Comparison of ENCODE assay signal across 12 cellular contexts in the genomic region with DNA sequence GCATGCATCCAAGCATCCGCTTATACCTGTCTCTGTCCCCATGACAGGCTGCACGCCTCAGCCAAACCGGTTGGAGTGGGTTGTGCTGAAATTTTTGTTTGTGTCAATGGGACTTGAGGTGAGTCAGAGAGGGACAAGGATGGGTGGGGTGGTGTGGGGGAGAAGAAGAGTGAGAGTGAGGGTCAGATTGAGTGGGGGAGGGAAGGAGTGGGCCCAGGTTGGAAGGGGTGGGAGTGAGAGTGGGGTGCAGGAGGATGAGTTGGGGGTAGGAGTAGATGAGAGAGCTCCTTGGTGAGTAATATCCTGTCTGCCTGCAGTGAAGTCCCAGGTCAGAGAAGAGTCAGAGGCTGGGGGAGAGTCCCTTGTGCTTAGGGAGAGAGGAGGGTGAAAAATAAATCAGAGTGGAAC. TPM values are rescaled to one million over a fixed set of nuclear protein-coding genes. Genes with fewer than 3 reads are reported as not detected.
A peak's percentile ranks its signal among the peaks of the same experiment; 100 is the strongest.
DNase-seq lines count a peak whose midpoint lies in the region; ATAC-seq, FAIRE-seq and TF ChIP-seq lines count a peak whose summit lies in the region.
"Had no signal": no experiment of that assay in that cellular context is flagged by ENCODE, and none has a peak within 500 bp of the region (broad histone marks: within the 10 kb centered on the region; RNA-seq: fewer than 3 reads in every experiment).

No MANE protein-coding gene starts in this region.

- H3K27ac Mint-ChIP-seq in activated naive CD4-positive, alpha-beta T cell treated with anti-CD3 and anti-CD28 coated beads, Interleukin-2, amount 50 U/mL, for 72 hours = no peak overlapping the region
- no peak overlapping the region for H3K27ac Mint-ChIP-seq in neural progenitor cell

- H3K27me3 Mint-ChIP-seq in neural progenitor cell (ENCODE audit: insufficient read depth, low read depth) = peaks cover 9% of the 10 kb centered on the region

- intact Hi-C loops in prostate gland (cut with DNase I) = no loop called here

- H3K36me3 ChIP-seq in smooth muscle cell (ENCODE audit: low read depth) (no peaks in the 10 kb centered on the region), prostate gland (no peaks in the 10 kb centered on the region), neural progenitor cell (no peaks in the 10 kb centered on the region)

- no peak overlapping the region for H3K4me3 Mint-ChIP-seq in neural progenitor cell

- H3K27ac ChIP-seq in smooth muscle cell (ENCODE audit: low read depth) (peak overlapping the region; percentile 71), prostate gland (no peak overlapping the region), neural progenitor cell (no peak overlapping the region)

- H3F3A ChIP-seq in smooth muscle cell (ENCODE audit: low read depth) (peaks cover 9% of the 10 kb centered on the region), neural progenitor cell (ENCODE audit: low read depth) (no peaks in the 10 kb centered on the region)

- H3K9me3 Mint-ChIP-seq in activated naive CD4-positive, alpha-beta T cell treated with anti-CD3 and anti-CD28 coated beads, Interleukin-2, amount 50 U/mL, for 72 hours = no peaks in the 10 kb centered on the region
- no peaks in the 10 kb centered on the region for H3K9me3 Mint-ChIP-seq in neural progenitor cell

- H3K9ac ChIP-seq in smooth muscle cell (ENCODE audit: low read depth) (no peak overlapping the region), neural progenitor cell (no peak overlapping the region)

- H4K20me1 ChIP-seq in smooth muscle cell (ENCODE audit: low read depth) (no peaks in the 10 kb centered on the region), neural progenitor cell (ENCODE audit: low read depth) (no peaks in the 10 kb centered on the region)

- TF ChIP-seq CTCF in smooth muscle cell (IDR thresholded peaks at IDR 0.05; ENCODE audit: borderline replicate concordance, insufficient read depth, poor library complexity, severe bottlenecking) (no peak), prostate gland (IDR thresholded peaks at IDR 0.05) (no peak), neural progenitor cell (IDR thresholded peaks at IDR 0.05) (no peak)

- ATAC-seq in GM18868 (IDR thresholded peaks at IDR 0.05; ENCODE audit: unreplicated experiment) = peak; percentile 50
- peak; percentile 91 to 99 for ATAC-seq in activated naive CD4-positive, alpha-beta T cell treated with anti-CD3 and anti-CD28 coated beads, Interleukin-2, amount 50 U/mL, for 72 hours
- ATAC-seq in GM21619 (IDR thresholded peaks at IDR 0.05; ENCODE audit: unreplicated experiment) = no peak
- ATAC-seq in HG02571 (IDR thresholded peaks at IDR 0.05; ENCODE audit: unreplicated experiment) = no peak

- H3K79me2 ChIP-seq in smooth muscle cell (ENCODE audit: low read depth) = no peaks in the 10 kb centered on the region
- H3K79me2 ChIP-seq in neural progenitor cell (ENCODE audit: low read depth) = no peaks in the 10 kb centered on the region

- peak overlapping the region; percentile 28 for H3K4me2 ChIP-seq in smooth muscle cell
- H3K4me2 ChIP-seq in neural progenitor cell = no peak overlapping the region

- H3K4me3 ChIP-seq in smooth muscle cell (no peak overlapping the region), prostate gland (no peak overlapping the region), neural progenitor cell (no peak overlapping the region)

- H2AFZ ChIP-seq in smooth muscle cell (ENCODE audit: low read depth) (no peak overlapping the region), neural progenitor cell (replicated peaks) (no peak overlapping the region)

- H3K4me1 ChIP-seq in smooth muscle cell (ENCODE audit: low read depth) = peaks cover 7% of the 10 kb centered on the region
- no peaks in the 10 kb centered on the region for H3K4me1 ChIP-seq in prostate gland (replicated peaks)
- no peaks in the 10 kb centered on the region for H3K4me1 ChIP-seq in neural progenitor cell

- H3K9me3 ChIP-seq in smooth muscle cell (replicated peaks; ENCODE audit: low read depth) (no peaks in the 10 kb centered on the region), prostate gland (no peaks in the 10 kb centered on the region), neural progenitor cell (ENCODE audit: low read depth) (no peaks in the 10 kb centered on the region)

- no peak for FAIRE-seq in RCC 7860 (lab: Jason Lieb, UNC)

- H3K36me3 Mint-ChIP-seq in activated naive CD4-positive, alpha-beta T cell treated with anti-CD3 and anti-CD28 coated beads, Interleukin-2, amount 50 U/mL, for 72 hours = no peaks in the 10 kb centered on the region
- H3K36me3 Mint-ChIP-seq in neural progenitor cell = no peaks in the 10 kb centered on the region

- H3K27me3 ChIP-seq in smooth muscle cell (ENCODE audit: low read depth) = no peaks in the 10 kb centered on the region
- H3K27me3 ChIP-seq in prostate gland (replicated peaks; ENCODE audit: insufficient read depth) = no peaks in the 10 kb centered on the region
- H3K27me3 ChIP-seq in neural progenitor cell = no peaks in the 10 kb centered on the region

- TF ChIP-seq POLR2A in prostate gland (IDR thresholded peaks at IDR 0.05) = no peak

- peak; percentile 57 for DNase-seq in RCC 7860 (ENCODE audit: low spot score)
- DNase-seq in activated naive CD4-positive, alpha-beta T cell treated with anti-CD3 and anti-CD28 coated beads, Interleukin-2, amount 50 U/mL, for 72 hours (ENCODE audit: low spot score in 2 of 2) = peak; percentile 35 to 63
- no peak for DNase-seq in smooth muscle cell (lab: John Stamatoyannopoulos, UW; ENCODE audit: unreplicated experiment)
- no peak for DNase-seq in prostate gland (ENCODE audit: low spot score)
- DNase-seq in neural progenitor cell (ENCODE audit: low spot score) = no peak
- DNase-seq: DMS79, kidney glomerular epithelial cell, MV-4-11, SHP77 treated with DMSO at 0.1 percent for 48 hours had no signal

- H3K4me1 Mint-ChIP-seq in neural progenitor cell = peaks cover 6% of the 10 kb centered on the region

- WGBS in smooth muscle cell (ENCODE audit: low lambda C conversion rate) = 44% methylated on average over 3 of the region's 3 CpGs
- WGBS in prostate gland = 54% methylated on average over 3 of the region's 3 CpGs

RNA-seq across cellular contexts. Expression of a gene that starts 3.3 kb away (rescaled TPM):
- under 1 TPM in 1 of 2 donors, not detected in 1; 0.16 TPM for total RNA-seq in activated naive CD4-positive, alpha-beta T cell treated with anti-CD3 and anti-CD28 coated beads, Interleukin-2, amount 50 U/mL, for 72 hours
- total RNA-seq in smooth muscle cell (18.2 and 27.6 TPM in 2 replicates), prostate gland (10 to 100 TPM in 1 of 2 donors, 1 to 10 TPM in 1; 9.6 to 18.6 TPM), neural progenitor cell (ENCODE audit: low replicate concordance) (0.06 TPM in 1 of 2 replicates, not detected in the other)
- 12.7 and 32.8 TPM in 2 replicates for polyA plus RNA-seq in smooth muscle cell

RNA-seq across cellular contexts. Expression of a gene that starts 5.5 kb away (rescaled TPM):
- total RNA-seq in activated naive CD4-positive, alpha-beta T cell treated with anti-CD3 and anti-CD28 coated beads, Interleukin-2, amount 50 U/mL, for 72 hours = 1 to 10 TPM in 1 of 2 donors, not detected in 1; 2.2 TPM
- 2.2 and 10.0 TPM in 2 replicates for total RNA-seq in smooth muscle cell
- 3.3 and 4.6 TPM in 2 replicates for polyA plus RNA-seq in smooth muscle cell
- 10 to 100 TPM; 24.8 to 33.3 TPM for total RNA-seq in prostate gland
- 12.6 and 22.6 TPM in 2 replicates for total RNA-seq in neural progenitor cell (ENCODE audit: low replicate concordance)

RNA-seq across cellular contexts. Expression of a gene that starts 22.9 kb away (rescaled TPM):
- 100 to 1,000 TPM; 116 to 180 TPM for total RNA-seq in activated naive CD4-positive, alpha-beta T cell treated with anti-CD3 and anti-CD28 coated beads, Interleukin-2, amount 50 U/mL, for 72 hours
- 0.90 and 1.2 TPM in 2 replicates for total RNA-seq in smooth muscle cell
- polyA plus RNA-seq in smooth muscle cell = 0.13 and 1.1 TPM in 2 replicates
- total RNA-seq in prostate gland = 1 to 10 TPM; 3.2 to 5.3 TPM
- total RNA-seq in neural progenitor cell (ENCODE audit: low replicate concordance) = 0.06 TPM in 1 of 2 replicates, not detected in the other

RNA-seq across cellular contexts. Expression of a gene that starts 25.2 kb away (rescaled TPM):
- 100 to 1,000 TPM in 1 of 2 donors, 10 to 100 TPM in 1; 95.3 to 156 TPM for total RNA-seq in activated naive CD4-positive, alpha-beta T cell treated with anti-CD3 and anti-CD28 coated beads, Interleukin-2, amount 50 U/mL, for 72 hours
- total RNA-seq in smooth muscle cell = 49.0 and 82.0 TPM in 2 replicates
- 139 and 150 TPM in 2 replicates for polyA plus RNA-seq in smooth muscle cell
- 10 to 100 TPM; 33.6 to 36.0 TPM for total RNA-seq in prostate gland
- total RNA-seq in neural progenitor cell (ENCODE audit: low replicate concordance) = 57.6 and 74.1 TPM in 2 replicates

RNA-seq across cellular contexts. Expression of a gene that starts 25.3 kb away (rescaled TPM):
- total RNA-seq in activated naive CD4-positive, alpha-beta T cell treated with anti-CD3 and anti-CD28 coated beads, Interleukin-2, amount 50 U/mL, for 72 hours = 10 to 100 TPM; 59.0 to 82.9 TPM
- total RNA-seq in smooth muscle cell (33.6 and 37.2 TPM in 2 replicates), prostate gland (10 to 100 TPM; 31.1 to 51.7 TPM), neural progenitor cell (ENCODE audit: low replicate concordance) (39.5 and 46.3 TPM in 2 replicates)
- 37.6 and 53.0 TPM in 2 replicates for polyA plus RNA-seq in smooth muscle cell

Comparison
In these comparisons a context has a peak if more than half of its experiments do, and no peak if none do; other contexts are left out.
1. ATAC-seq: peak in GM18868 (single experiment) and activated naive CD4-positive, alpha-beta T cell treated with anti-CD3 and anti-CD28 coated beads, Interleukin-2, amount 50 U/mL, for 72 hours (2 of 2); none in GM21619 (single experiment) and HG02571 (single experiment).
2. DNase-seq: peak in RCC 7860 (single experiment) and activated naive CD4-positive, alpha-beta T cell treated with anti-CD3 and anti-CD28 coated beads, Interleukin-2, amount 50 U/mL, for 72 hours (2 of 2); none in smooth muscle cell (single experiment), prostate gland (single experiment) and neural progenitor cell (single experiment).
3. RNA of a gene that starts 22.9 kb away (total RNA-seq): 116 to 180 TPM in activated naive CD4-positive, alpha-beta T cell treated with anti-CD3 and anti-CD28 coated beads, Interleukin-2, amount 50 U/mL, for 72 hours; 3.2 to 5.3 TPM in prostate gland, 0.90 to 1.2 TPM in smooth muscle cell and 0.06 TPM in neural progenitor cell; every median in the first group is over 10 times any median in the second.